Comparison of ENCODE assay signal across 11 cellular contexts in genomic region chrX:154174356-154174755, GRCh38. TPM values are rescaled to one million over a fixed set of nuclear protein-coding genes. Genes with fewer than 3 reads are reported as not detected.
"Had no signal": no experiment of that assay in that cellular context is flagged by ENCODE, and none has a peak within 500 bp of the region (broad histone marks: within the 10 kb centered on the region; RNA-seq: fewer than 3 reads in every experiment).

No MANE protein-coding gene starts in this region.

RNA-seq across cellular contexts. Expression of gene OPN1MW, which starts 8.0 kb away (rescaled TPM):
- total RNA-seq: OCI-LY7, PC-3, PC-9, Peyer's patch, Right ventricle myocardium inferior, Right ventricle myocardium superior, RPMI7951, SJCRH30, SJSA1, SK-MEL-5 had no signal
- polyA plus RNA-seq: SK-N-SH had no signal

RNA-seq across cellular contexts. Expression of gene OPN1LW, which starts 30.3 kb away (rescaled TPM):
- total RNA-seq: OCI-LY7, PC-3, PC-9, Peyer's patch, Right ventricle myocardium inferior, Right ventricle myocardium superior, RPMI7951, SJCRH30, SJSA1, SK-MEL-5 had no signal
- polyA plus RNA-seq: SK-N-SH had no signal

RNA-seq across cellular contexts. Expression of gene OPN1MW2, which starts 45.2 kb away (rescaled TPM):
- total RNA-seq: OCI-LY7, PC-3, PC-9, Peyer's patch, Right ventricle myocardium inferior, Right ventricle myocardium superior, RPMI7951, SJCRH30, SJSA1, SK-MEL-5 had no signal
- polyA plus RNA-seq: SK-N-SH had no signal
